ENCODE assay signal across 24 cellular contexts in genomic region chr17:69198238-69198637, GRCh38. TPM values are rescaled to one million over a fixed set of nuclear protein-coding genes. Genes with fewer than 3 reads are reported as not detected.
"Had no signal": no experiment of that assay in that cellular context is flagged by ENCODE, and none has a peak within 500 bp of the region (broad histone marks: within the 10 kb centered on the region; RNA-seq: fewer than 3 reads in every experiment).

No MANE protein-coding gene starts in this region.

- H3K27me3 ChIP-seq: left lung, pancreas, spleen, suprapubic skin, tibial artery, upper lobe of right lung had no signal

- H3K36me3 ChIP-seq: left lung, prostate gland, spleen, suprapubic skin, thoracic aorta, upper lobe of right lung had no signal

- H3K9me3 ChIP-seq: left lung, mucosa of descending colon, pancreas, prostate gland, suprapubic skin, thoracic aorta, tibial artery, upper lobe of right lung had no signal

- H3K4me3 ChIP-seq: left lung, lung, mucosa of descending colon, pancreas, prostate gland, skin epidermis, spleen, suprapubic skin, thoracic aorta, tibial artery, upper lobe of right lung had no signal

- H3K27ac ChIP-seq: left lung, pancreas, prostate gland, skin epidermis, spleen, suprapubic skin, thoracic aorta, tibial artery, upper lobe of right lung had no signal

- H3K4me1 ChIP-seq: left lung, pancreas, prostate gland, spleen, suprapubic skin, tibial artery, upper lobe of right lung had no signal

- DNase-seq: hypothalamus; immature natural killer cell; kidney; left colon; left lung; mesendoderm; midbrain; mucosa of descending colon; naive thymus-derived CD4-positive, alpha-beta T cell; pancreas; posterior cingulate gyrus; retina; right cardiac atrium; spleen; stimulated activated CD4-positive, alpha-beta T cell treated with anti-CD3 and anti-CD28 coated beads, Interleukin-4, amount 100 ng/mL, for 24 hours; stimulated activated naive CD4-positive, alpha-beta T cell; tibial artery; trophoblast cell; upper lobe of right lung had no signal

RNA-seq across cellular contexts. Expression of gene ABCA10, which starts 30.4 kb away (rescaled TPM):
- polyA plus RNA-seq: naive thymus-derived CD4-positive, alpha-beta T cell had no signal

RNA-seq across cellular contexts. Expression of gene ABCA6, which starts 56.5 kb away (rescaled TPM):
- polyA plus RNA-seq: immature natural killer cell; naive thymus-derived CD4-positive, alpha-beta T cell had no signal
